In the genomic region with DNA sequence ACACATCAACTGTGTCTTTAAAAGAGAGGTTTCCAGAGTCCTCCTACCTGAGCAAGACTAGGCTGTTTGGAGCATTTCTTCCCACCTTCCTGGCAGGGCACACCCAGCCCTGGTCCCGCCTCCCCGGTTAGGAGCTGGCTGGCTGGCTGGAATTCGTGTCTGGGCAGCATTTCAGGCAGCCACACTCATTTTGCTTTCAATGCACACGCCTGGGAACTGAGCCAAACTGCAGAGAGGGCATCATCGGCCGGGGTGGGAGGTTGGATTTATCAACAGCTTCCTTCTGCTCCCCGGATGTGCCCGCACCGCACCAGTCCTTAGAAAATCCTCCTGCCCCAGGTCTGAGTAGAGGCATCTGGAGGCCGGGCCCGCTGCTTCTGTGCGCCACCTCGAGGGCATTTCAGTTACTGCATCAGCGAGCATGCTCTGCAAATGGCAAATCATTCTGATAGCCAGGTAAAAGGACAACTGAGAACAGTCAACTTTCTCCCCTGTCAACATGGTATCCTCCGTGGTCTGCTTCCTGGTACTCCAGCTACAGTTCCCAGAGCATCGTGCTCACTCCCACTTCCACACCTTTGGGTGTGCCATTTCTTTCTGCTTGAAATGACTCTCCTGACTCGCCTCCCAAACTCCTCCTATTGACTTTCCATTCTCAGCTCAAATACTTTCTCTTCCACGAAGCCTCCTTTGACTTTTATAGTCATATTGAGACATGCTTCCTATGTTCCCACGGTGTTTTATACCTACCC, we compare ENCODE assay signal across 8 cellular contexts. TPM values are rescaled to one million over a fixed set of nuclear protein-coding genes. Genes with fewer than 3 reads are reported as not detected.
DNase-seq lines count a peak whose midpoint lies in the region; ATAC-seq and TF ChIP-seq lines count a peak whose summit lies in the region.

No MANE protein-coding gene starts in this region.

- H3K9me3 Mint-ChIP-seq in activated CD4-positive, alpha-beta memory T cell treated with anti-CD3 and anti-CD28 coated beads for 36 hours = no peaks in the 10 kb centered on the region

- DNase-seq in HK-2 (ENCODE audit: unreplicated experiment) (peak; percentile 97), NCI-H748 treated with DMSO at 0.1 percent for 48 hours (lab: John Stamatoyannopoulos, UW) (peak; percentile 75), lower lobe of right lung (peak; percentile 89)
- peak; percentile 93 for DNase-seq in activated CD4-positive, alpha-beta memory T cell treated with anti-CD3 and anti-CD28 coated beads for 36 hours
- DNase-seq in effector CD4-positive, alpha-beta T cell = peak; percentile 74
- peak; percentile 45 to 82 (median 72) for DNase-seq in stimulated activated CD4-positive, alpha-beta T cell treated with anti-CD3 and anti-CD28 coated beads, TNF-alpha, amount 100 ng/mL, for 1 hour (ENCODE audit: low read depth in 3 of 3, low spot score in 1 of 3)

- intact Hi-C loops in activated CD4-positive, alpha-beta memory T cell treated with anti-CD3 and anti-CD28 coated beads for 36 hours (cut with micrococcal nuclease) = loop anchor here (1.0 kb wide), 2 partner anchors 36 to 61 kb away; no protein-coding TSS in a partner anchor
- intact Hi-C loops in lower lobe of right lung (cut with DNase I) = no loop called here

- no peaks in the 10 kb centered on the region for H3K27me3 ChIP-seq in lower lobe of right lung (ENCODE audit: low read depth)

- TF ChIP-seq CTCF in C4-2B (conservative IDR thresholded peaks at IDR 0.05) = peak; percentile 86
- peak; percentile 94 for TF ChIP-seq CTCF in lower lobe of right lung (IDR thresholded peaks at IDR 0.05)

- H3K27ac ChIP-seq in C4-2B (peak overlapping the region; percentile 30), lower lobe of right lung (peak overlapping the region; percentile 58)

- H3K4me3 Mint-ChIP-seq in activated CD4-positive, alpha-beta memory T cell treated with anti-CD3 and anti-CD28 coated beads for 36 hours = no peak overlapping the region

- CTCF ChIA-PET in activated CD4-positive, alpha-beta memory T cell treated with anti-CD3 and anti-CD28 coated beads for 36 hours (lab: Charles Lee) = interaction anchor here (0.6 to 2.4 kb wide), 30 partner anchors 8 to 310 kb away, joined by 3 to 13 read pairs (median 4); partner anchors contain the start of genes ASAP3 and HNRNPR

- peaks cover 35% of the 10 kb centered on the region for H3K4me1 ChIP-seq in lower lobe of right lung

- no peaks in the 10 kb centered on the region for H3K36me3 Mint-ChIP-seq in activated CD4-positive, alpha-beta memory T cell treated with anti-CD3 and anti-CD28 coated beads for 36 hours

- H3K4me3 ChIP-seq in lower lobe of right lung = no peak overlapping the region

- ATAC-seq in lower lobe of right lung (peak; percentile 95 to 97), GM21515 (IDR thresholded peaks at IDR 0.05; ENCODE audit: unreplicated experiment) (no peak)

- POLR2A ChIA-PET in activated CD4-positive, alpha-beta memory T cell treated with anti-CD3 and anti-CD28 coated beads for 36 hours (lab: Charles Lee) = interaction anchor here (0.5 kb wide), 2 partner anchors 37 to 241 kb away, joined by 3 read pairs; no protein-coding TSS in a partner anchor

- peaks cover 28% of the 10 kb centered on the region for H3K36me3 ChIP-seq in lower lobe of right lung

- H3K9me3 ChIP-seq in lower lobe of right lung = no peaks in the 10 kb centered on the region

- H3K4me1 Mint-ChIP-seq in activated CD4-positive, alpha-beta memory T cell treated with anti-CD3 and anti-CD28 coated beads for 36 hours (ENCODE audit: low read depth) = peaks cover 9% of the 10 kb centered on the region

- no peak overlapping the region for H3K27ac Mint-ChIP-seq in activated CD4-positive, alpha-beta memory T cell treated with anti-CD3 and anti-CD28 coated beads for 36 hours

- H3K27me3 Mint-ChIP-seq in activated CD4-positive, alpha-beta memory T cell treated with anti-CD3 and anti-CD28 coated beads for 36 hours = no peaks in the 10 kb centered on the region

RNA-seq across cellular contexts. Expression of gene TCEA3, which starts 20.6 kb away (rescaled TPM):
- total RNA-seq in activated CD4-positive, alpha-beta memory T cell treated with anti-CD3 and anti-CD28 coated beads for 36 hours = 1 to 10 TPM; 4.4 to 4.5 TPM
- total RNA-seq in lower lobe of right lung = 41.9 TPM

RNA-seq across cellular contexts. Expression of gene ZNF436, which starts 34.3 kb away (rescaled TPM):
- 1 to 10 TPM; 4.6 to 4.8 TPM for total RNA-seq in activated CD4-positive, alpha-beta memory T cell treated with anti-CD3 and anti-CD28 coated beads for 36 hours
- total RNA-seq in lower lobe of right lung = 11.6 TPM

RNA-seq across cellular contexts. Expression of gene HNRNPR, which starts 59.8 kb away (rescaled TPM):
- 100 to 1,000 TPM; 180 to 183 TPM for total RNA-seq in activated CD4-positive, alpha-beta memory T cell treated with anti-CD3 and anti-CD28 coated beads for 36 hours
- total RNA-seq in lower lobe of right lung = 84.9 TPM
